Comparison of ENCODE assay signal across 1 cellular context in genomic region chr12:82817368-82817767, GRCh38.
TF ChIP-seq lines count a peak whose summit lies in the region.

No MANE protein-coding gene starts in this region.

TF ChIP-seq in HEK293, 187 proteins besides CTCF, POLR2A, EP300 and RAD21 (continued from another document):
- no peak for TF ChIP-seq ZNF76 (tag by site-specific recombination; IDR thresholded peaks at IDR 0.05; ENCODE audit: borderline replicate concordance, low read depth)
- peak; percentile 43; the same call in 1 of the 2 replicates for TF ChIP-seq KLF8 (tag by site-specific recombination; IDR thresholded peaks at IDR 0.05)
- no peak for TF ChIP-seq SP7 (tag by site-specific recombination; IDR thresholded peaks at IDR 0.05)
- 0 out of 2 replicates have a peak, but pooled peaks have one; percentile 34 for TF ChIP-seq ZNF561 (tag by site-specific recombination; IDR thresholded peaks at IDR 0.05; ENCODE audit: borderline replicate concordance)
- TF ChIP-seq ZNF335 (tag by site-specific recombination; conservative IDR thresholded peaks at IDR 0.05), result no peak
- no peak for TF ChIP-seq MYNN (tag by site-specific recombination; IDR thresholded peaks at IDR 0.05; ENCODE audit: borderline replicate concordance)
- peak; percentile 75; the same call in 1 of the 2 replicates for TF ChIP-seq BCL11A (tag by site-specific recombination; IDR thresholded peaks at IDR 0.05; ENCODE audit: low read depth)
- peak; percentile 76 for TF ChIP-seq TSHZ1 (tag by site-specific recombination; IDR thresholded peaks at IDR 0.05; ENCODE audit: borderline replicate concordance)
- peak; percentile 91 for TF ChIP-seq ZNF843 (tag by site-specific recombination; IDR thresholded peaks at IDR 0.05)
- TF ChIP-seq PRDM4 (tag by site-specific recombination; IDR thresholded peaks at IDR 0.05), result 0 out of 2 replicates have a peak, but pooled peaks have one; percentile 15
- peak; percentile 44; the same call in 1 of the 2 replicates for TF ChIP-seq ZNF10 (tag by site-specific recombination; IDR thresholded peaks at IDR 0.05)
- TF ChIP-seq ZEB2 (tag by site-specific recombination; IDR thresholded peaks at IDR 0.05), result peak; percentile 88
- peak; percentile 79 for TF ChIP-seq ZNF629 (tag by site-specific recombination; IDR thresholded peaks at IDR 0.05)
- TF ChIP-seq FEZF1 (tag by site-specific recombination; IDR thresholded peaks at IDR 0.05), result peak; percentile 94
- no peak for TF ChIP-seq ZNF560 (tag by site-specific recombination; IDR thresholded peaks at IDR 0.05; ENCODE audit: borderline replicate concordance)
- TF ChIP-seq ZNF529 (tag by site-specific recombination; IDR thresholded peaks at IDR 0.05; ENCODE audit: insufficient replicate concordance), result no peak
- no peak for TF ChIP-seq KLF9 (tag by site-specific recombination; IDR thresholded peaks at IDR 0.05; ENCODE audit: low read depth)
- peak; percentile 46; the same call in 1 of the 2 replicates for TF ChIP-seq ZNF24 (tag by site-specific recombination; IDR thresholded peaks at IDR 0.05)
- peak; percentile 17; the same call in 1 of the 2 replicates for TF ChIP-seq ZSCAN4 (tag by site-specific recombination; IDR thresholded peaks at IDR 0.05)
- TF ChIP-seq OSR2 (tag by site-specific recombination; IDR thresholded peaks at IDR 0.05), result peak; percentile 77
TF ChIP-seq in HEK293: peak in this region for 20.
